ENCODE assay signal across 8 cellular contexts in genomic region chr19:43940719-43941118, GRCh38. TPM values are rescaled to one million over a fixed set of nuclear protein-coding genes. Genes with fewer than 3 reads are reported as not detected.
"Had no signal": no experiment of that assay in that cellular context is flagged by ENCODE, and none has a peak within 500 bp of the region (broad histone marks: within the 10 kb centered on the region; RNA-seq: fewer than 3 reads in every experiment).

No MANE protein-coding gene starts in this region.

- H3K4me3 ChIP-seq: GM23338 had no signal

- ATAC-seq: GM23338 had no signal

- H3K4me2 ChIP-seq: GM23338, KMS-11 had no signal

- H3K9ac ChIP-seq: KMS-11 had no signal

- DNase-seq: H9, HCEC 1CT, KBM-7 had no signal

- H2AFZ ChIP-seq: GM23338 had no signal

- H3K27ac ChIP-seq: KMS-11 had no signal

- FAIRE-seq: H1, HTR-8/SVneo had no signal

RNA-seq across cellular contexts. Expression of gene ZNF404, which starts 57.0 kb away (rescaled TPM):
- total RNA-seq: HT-29 had no signal
